In the genomic region with DNA sequence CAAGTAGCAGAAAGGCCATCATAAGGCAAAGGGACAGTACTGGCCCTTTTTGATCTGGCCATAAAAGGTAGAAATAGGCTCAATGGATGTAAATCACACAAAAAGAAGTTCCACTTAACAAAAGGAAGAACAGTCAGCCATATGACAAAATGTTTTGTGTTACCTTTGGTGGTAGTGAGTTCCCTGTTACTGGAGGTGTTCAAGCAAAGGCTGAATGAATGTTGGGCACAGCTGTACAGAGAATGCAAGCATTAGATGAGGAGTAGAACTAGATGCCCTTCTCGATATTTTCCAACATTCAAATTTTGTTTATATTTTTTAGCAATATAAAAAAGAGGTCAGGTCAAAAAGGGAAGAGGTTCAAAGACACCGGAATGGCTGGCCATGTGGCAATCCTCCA, we compare ENCODE assay signal across 28 cellular contexts.
"Had no signal": no experiment of that assay in that cellular context is flagged by ENCODE, and none has a peak within 500 bp of the region (broad histone marks: within the 10 kb centered on the region; RNA-seq: fewer than 3 reads in every experiment).

No MANE protein-coding gene starts in this region.

- H3K4me3 ChIP-seq: stomach, suprapubic skin, testis, thoracic aorta, thyroid gland, tibial artery, tibial nerve, transverse colon, upper lobe of left lung, upper lobe of right lung, uterus, vagina had no signal

- H3K36me3 Mint-ChIP-seq: stimulated activated effector memory CD8-positive, alpha-beta T cell treated with anti-CD3 and anti-CD28 coated beads, Interleukin-12 subunit alpha, Interleukin-12 subunit beta, amount 100 ng/mL, for 72 hours had no signal

- H3K27me3 Mint-ChIP-seq: stimulated activated naive CD8-positive, alpha-beta T cell treated with anti-CD3 and anti-CD28 coated beads, Interleukin-15, Interleukin-2, amounts not matched to agents 100 ng/mL and 50 ng/mL, for 24 hours had no signal

- ATAC-seq: stimulated activated effector memory CD8-positive, alpha-beta T cell treated with anti-CD3 and anti-CD28 coated beads, Interleukin-12 subunit alpha, Interleukin-12 subunit beta, amount 100 ng/mL, for 72 hours; stimulated activated memory B cell treated with anti-CD40 and anti-IgM and Interleukin-4, amounts not matched to agents 10 μg/mL and 1 μg/mL and 100 μg/mL, for 72 hours; stimulated activated naive B cell treated with anti-CD40 and anti-IgM and Interleukin-4, amounts not matched to agents 10 μg/mL and 1 μg/mL and 100 μg/mL, for 72 hours; stimulated activated naive CD8-positive, alpha-beta T cell treated with anti-CD3 and anti-CD28 coated beads, Interleukin-15, amount 100 ng/mL, for 72 hours; stimulated activated naive CD8-positive, alpha-beta T cell treated with anti-CD3 and anti-CD28 coated beads, Interleukin-15, Interleukin-2, amounts not matched to agents 100 U/mL and 50 U/mL, for 24 hours; upper lobe of right lung had no signal

- H3K36me3 ChIP-seq: stomach, suprapubic skin, thoracic aorta, thyroid gland, tibial artery, tibial nerve, transverse colon, upper lobe of left lung, upper lobe of right lung, uterus, vagina had no signal

- H3K27ac ChIP-seq: stomach, suprapubic skin, testis, thoracic aorta, thyroid gland, tibial artery, tibial nerve, transverse colon, upper lobe of left lung, upper lobe of right lung, uterus, vagina had no signal

- H3K4me1 Mint-ChIP-seq: stimulated activated effector memory CD8-positive, alpha-beta T cell treated with anti-CD3 and anti-CD28 coated beads, Interleukin-12 subunit alpha, Interleukin-12 subunit beta, amount 100 ng/mL, for 72 hours; stimulated activated memory B cell treated with anti-CD40 and anti-IgM and Interleukin-4, amounts not matched to agents 10 μg/mL and 1 μg/mL and 100 μg/mL, for 72 hours had no signal

- DNase-seq: stimulated activated CD4-positive, alpha-beta T cell treated with anti-CD3 and anti-CD28 coated beads, Interleukin-2, amount 100 ng/mL, for 48 hours; stimulated activated CD4-positive, alpha-beta T cell treated with anti-CD3 and anti-CD28 coated beads, Interleukin-4, amount 100 ng/mL, for 1 hour; stimulated activated CD4-positive, alpha-beta T cell treated with anti-CD3 and anti-CD28 coated beads, Interleukin-4, amount 100 ng/mL, for 24 hours; stimulated activated CD4-positive, alpha-beta T cell treated with anti-CD3 and anti-CD28 coated beads, Interleukin-4, amount 100 ng/mL, for 4 hours; stimulated activated CD8-positive, alpha-beta memory T cell treated with anti-CD3 and anti-CD28 coated beads, Interleukin-4, amount 100 ng/mL, for 48 hours; stimulated activated naive B cell treated with anti-CD40 and anti-IgM and Interleukin-4, amounts not matched to agents 10 μg/mL and 1 μg/mL and 100 μg/mL, for 72 hours; stimulated activated naive CD4-positive, alpha-beta T cell; stimulated activated naive CD4-positive, alpha-beta T cell treated with Interleukin-2 at 50 U/mL for 16 hours; stimulated activated naive CD8-positive, alpha-beta T cell treated with anti-CD3 and anti-CD28 coated beads, Interleukin-15, amount 100 ng/mL, for 72 hours; stimulated activated naive CD8-positive, alpha-beta T cell treated with anti-CD3 and anti-CD28 coated beads, Interleukin-15, Interleukin-2, amounts not matched to agents 100 U/mL and 50 U/mL, for 24 hours; stomach; substantia nigra; testis; thyroid gland; tibial artery; transverse colon; trophoblast cell; upper lobe of left lung; upper lobe of right lung; uterus had no signal

- H3K9me3 ChIP-seq: suprapubic skin, testis, thyroid gland, upper lobe of right lung, uterus, vagina had no signal

- H3K27ac Mint-ChIP-seq: stimulated activated effector memory CD8-positive, alpha-beta T cell treated with anti-CD3 and anti-CD28 coated beads, Interleukin-12 subunit alpha, Interleukin-12 subunit beta, amount 100 ng/mL, for 72 hours; stimulated activated memory B cell treated with anti-CD40 and anti-IgM and Interleukin-4, amounts not matched to agents 10 μg/mL and 1 μg/mL and 100 μg/mL, for 72 hours; stimulated activated naive B cell treated with anti-CD40 and anti-IgM and Interleukin-4, amounts not matched to agents 10 μg/mL and 1 μg/mL and 100 μg/mL, for 72 hours; stimulated activated naive CD8-positive, alpha-beta T cell treated with anti-CD3 and anti-CD28 coated beads, Interleukin-15, Interleukin-2, amounts not matched to agents 100 ng/mL and 50 ng/mL, for 24 hours; type B pancreatic cell had no signal

- H3K27me3 ChIP-seq: stomach, suprapubic skin, testis, thyroid gland, tibial artery, tibial nerve, transverse colon, upper lobe of left lung, upper lobe of right lung, uterus, vagina had no signal

- H3K4me3 Mint-ChIP-seq: stimulated activated effector memory CD8-positive, alpha-beta T cell treated with anti-CD3 and anti-CD28 coated beads, Interleukin-12 subunit alpha, Interleukin-12 subunit beta, amount 100 ng/mL, for 72 hours; stimulated activated memory B cell treated with anti-CD40 and anti-IgM and Interleukin-4, amounts not matched to agents 10 μg/mL and 1 μg/mL and 100 μg/mL, for 72 hours; stimulated activated naive B cell treated with anti-CD40 and anti-IgM and Interleukin-4, amounts not matched to agents 10 μg/mL and 1 μg/mL and 100 μg/mL, for 72 hours; stimulated activated naive CD8-positive, alpha-beta T cell treated with anti-CD3 and anti-CD28 coated beads, Interleukin-15, amount 100 ng/mL, for 72 hours; stimulated activated naive CD8-positive, alpha-beta T cell treated with anti-CD3 and anti-CD28 coated beads, Interleukin-15, Interleukin-2, amounts not matched to agents 100 ng/mL and 50 ng/mL, for 24 hours; type B pancreatic cell had no signal

- H3K4me1 ChIP-seq: testis, thyroid gland, tibial artery, transverse colon, upper lobe of right lung, uterus had no signal
